15 cellular contexts compared by ENCODE assay signal in the genomic region with DNA sequence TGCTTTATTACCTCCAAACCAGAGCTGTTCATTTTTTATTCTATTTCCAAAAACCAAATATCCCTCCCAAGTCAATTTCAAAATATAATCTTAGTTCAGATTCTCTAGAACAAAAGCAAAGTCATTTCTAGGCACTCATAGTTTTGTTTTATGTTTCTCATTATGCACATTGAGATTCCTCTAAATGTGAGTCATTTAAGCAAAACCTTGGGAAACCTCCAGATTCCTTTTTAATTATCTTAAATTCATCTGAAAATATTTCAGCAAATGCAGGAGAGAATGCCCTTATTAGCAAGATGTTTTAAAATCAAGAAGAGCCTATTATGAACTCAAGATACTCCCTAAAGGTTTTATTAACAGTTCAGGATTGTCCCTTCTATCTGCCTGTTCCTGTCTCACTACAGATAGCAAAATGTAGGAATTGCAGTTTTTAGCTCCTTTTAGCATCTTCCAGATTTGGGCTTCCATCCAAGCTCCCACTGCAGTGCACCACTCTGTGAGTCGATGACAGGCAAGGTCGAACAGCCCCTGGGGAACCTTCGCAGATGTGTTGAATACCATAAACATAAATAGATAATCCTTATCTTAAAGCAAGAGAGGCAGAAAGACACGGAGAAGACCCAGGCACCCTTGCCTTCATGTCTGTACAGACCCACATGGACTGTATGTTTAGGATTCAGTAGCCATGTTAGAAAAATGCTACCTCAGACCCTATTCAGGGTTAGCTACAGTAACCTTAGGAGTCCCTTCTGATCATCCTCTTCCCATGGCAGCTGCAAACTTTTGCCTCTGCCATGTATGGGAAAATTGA. TPM values are rescaled to one million over a fixed set of nuclear protein-coding genes. Genes with fewer than 3 reads are reported as not detected.
DNase-seq lines count a peak whose midpoint lies in the region; ATAC-seq and TF ChIP-seq lines count a peak whose summit lies in the region.
"Had no signal": no experiment of that assay in that cellular context is flagged by ENCODE, and none has a peak within 500 bp of the region (broad histone marks: within the 10 kb centered on the region; RNA-seq: fewer than 3 reads in every experiment).

No MANE protein-coding gene starts in this region.

- H3K27ac ChIP-seq in Panc1 (ENCODE audit: low read length) (peak overlapping the region; percentile 23; the same call in 1 of the 2 replicates), mesodermal cell (ENCODE audit: low read depth, low read length, severe bottlenecking) (peak overlapping the region; percentile 29)
- H3K27ac ChIP-seq: KMS-11, psoas muscle, tibial artery had no signal

- no peaks in the 10 kb centered on the region for H3K27me3 ChIP-seq in Panc1 (ENCODE audit: control insufficient read depth, insufficient read depth, low read length)
- H3K27me3 ChIP-seq: tibial artery had no signal

- TF ChIP-seq CTCF in Panc1 (IDR thresholded peaks at IDR 0.05) (no peak), choroid plexus epithelial cell (conservative IDR thresholded peaks at IDR 0.05; ENCODE audit: low read depth, low read length) (no peak)

- ATAC-seq in Panc1 (peak; percentile 77), GM21360 (IDR thresholded peaks at IDR 0.05; ENCODE audit: unreplicated experiment) (no peak)
- ATAC-seq: psoas muscle had no signal

- 57% methylated on average over 1 of the region's 4 CpGs; no CpG with 5 or more reads in 1 of the 2 experiments for WGBS in mesodermal cell (ENCODE audit: insufficient coverage in 2 of 2), 2 experiments

- BruUV-seq in Panc1 (replicated peaks; lab: Mats Ljungman, UMichigan) = no TSS peak

- H3K36me3 ChIP-seq in Panc1 (ENCODE audit: control insufficient read depth, insufficient read depth, low read length) = no peaks in the 10 kb centered on the region
- H3K36me3 ChIP-seq in mesodermal cell (ENCODE audit: control insufficient read depth, insufficient read depth, low read length) = no peaks in the 10 kb centered on the region
- H3K36me3 ChIP-seq: tibial artery had no signal

- intact Hi-C loops in Panc1 (cut with micrococcal nuclease; ENCODE audit: unreplicated experiment) = no loop called here

- POLR2A ChIA-PET in Panc1 (lab: Charles Lee) = interaction anchor here (0.5 kb wide), 1 partner anchor 25 kb away, joined by 6 read pairs; no protein-coding TSS in a partner anchor

- H3K4me3 ChIP-seq in Panc1 (ENCODE audit: low read depth in 2 of 2, low read length in 2 of 2) (no peak overlapping the region), choroid plexus epithelial cell (ENCODE audit: low read depth, low read length) (no peak overlapping the region), mesodermal cell (ENCODE audit: extremely low read depth, insufficient read depth, low read length, poor library complexity, severe bottlenecking) (no peak overlapping the region)
- H3K4me3 ChIP-seq: psoas muscle, tibial artery had no signal

- CTCF ChIA-PET in Panc1 (lab: Charles Lee) = no interaction called here

- in situ Hi-C loops in Panc1 (cut with HindIII; ENCODE audit: low pct_unique_long_range_greater_than_20kb, low sequenced_read_pairs) = no loop called here

- H3K4me1 ChIP-seq in Panc1 (ENCODE audit: control insufficient read depth, insufficient read depth, low read length) = peaks cover 8% of the 10 kb centered on the region
- peaks cover 7% of the 10 kb centered on the region for H3K4me1 ChIP-seq in mesodermal cell (ENCODE audit: control insufficient read depth, insufficient read depth, low read length, poor library complexity, severe bottlenecking)
- H3K4me1 ChIP-seq: psoas muscle, tibial artery had no signal

- no peaks in the 10 kb centered on the region for H3K9me3 ChIP-seq in Panc1 (ENCODE audit: control insufficient read depth, insufficient read depth, low read depth, low read length)
- no peaks in the 10 kb centered on the region for H3K9me3 ChIP-seq in mesodermal cell (ENCODE audit: control insufficient read depth, low read length)
- H3K9me3 ChIP-seq: psoas muscle, tibial artery had no signal

- DNase-seq in Daoy (ENCODE audit: low read depth) (peak; percentile 44), Panc1 (ENCODE audit: low read depth, low spot score) (no peak), choroid plexus epithelial cell (ENCODE audit: low read depth) (peak; percentile 75), NK-92 (lab: John Stamatoyannopoulos, UW; ENCODE audit: unreplicated experiment) (no peak), OCI-M1 (lab: John Stamatoyannopoulos, UW) (no peak)
- no peak for DNase-seq in effector CD4-positive, alpha-beta T cell
- DNase-seq: aorta; naive B cell; NCI-H526 treated with DMSO at 0.1 percent for 48 hours; psoas muscle; stimulated activated CD4-positive, alpha-beta T cell treated with anti-CD3 and anti-CD28 coated beads, Interleukin-1b, Interleukin-23, amount 100 ng/mL, for 48 hours; tibial artery had no signal

RNA-seq across cellular contexts. Expression of gene SLC9A7, which starts 11.3 kb away (rescaled TPM):
- 13.1 and 26.8 TPM in 2 replicates for total RNA-seq in Daoy (2014; rRNA removed; shearing (Covaris generic))
- 80.4 TPM for total RNA-seq in Panc1 (2021; ENCODE audit: unreplicated experiment)
- 29.3 TPM for polyA plus RNA-seq in Panc1 (2012; ENCODE audit: insufficient read length)
- 1.8 TPM for polyA plus RNA-seq in mesodermal cell (2013, experiment 1 of 2)
- polyA plus RNA-seq in mesodermal cell (2013, experiment 2 of 2) = 1.8 TPM

Comparison
In these comparisons a context has a peak if more than half of its experiments do, and no peak if none do; other contexts are left out.
1. DNase-seq: peak in Daoy (single experiment) and choroid plexus epithelial cell (single experiment); none in Panc1 (single experiment), NK-92 (single experiment), effector CD4-positive, alpha-beta T cell (single experiment) and OCI-M1 (single experiment).